ENCODE assay signal across 1 cellular context in genomic region chr12:20212036-20212435, GRCh38.
TF ChIP-seq lines count a peak whose summit lies in the region.

No MANE protein-coding gene starts in this region.

TF ChIP-seq in IMR-90, 13 proteins besides CTCF, POLR2A, EP300 and RAD21 (continued from another document):
- TF ChIP-seq FOS (IDR thresholded peaks at IDR 0.05; ENCODE audit: low read depth, low read length) (no peak), CHD1 (IDR thresholded peaks at IDR 0.05; ENCODE audit: low read depth, low read length) (no peak), CEBPB (IDR thresholded peaks at IDR 0.05; ENCODE audit: low read depth, low read length) (no peak), USF2 (IDR thresholded peaks at IDR 0.05; ENCODE audit: low read depth, low read length) (no peak)
TF ChIP-seq in IMR-90: peak in this region for 0.
